In the genomic region with DNA sequence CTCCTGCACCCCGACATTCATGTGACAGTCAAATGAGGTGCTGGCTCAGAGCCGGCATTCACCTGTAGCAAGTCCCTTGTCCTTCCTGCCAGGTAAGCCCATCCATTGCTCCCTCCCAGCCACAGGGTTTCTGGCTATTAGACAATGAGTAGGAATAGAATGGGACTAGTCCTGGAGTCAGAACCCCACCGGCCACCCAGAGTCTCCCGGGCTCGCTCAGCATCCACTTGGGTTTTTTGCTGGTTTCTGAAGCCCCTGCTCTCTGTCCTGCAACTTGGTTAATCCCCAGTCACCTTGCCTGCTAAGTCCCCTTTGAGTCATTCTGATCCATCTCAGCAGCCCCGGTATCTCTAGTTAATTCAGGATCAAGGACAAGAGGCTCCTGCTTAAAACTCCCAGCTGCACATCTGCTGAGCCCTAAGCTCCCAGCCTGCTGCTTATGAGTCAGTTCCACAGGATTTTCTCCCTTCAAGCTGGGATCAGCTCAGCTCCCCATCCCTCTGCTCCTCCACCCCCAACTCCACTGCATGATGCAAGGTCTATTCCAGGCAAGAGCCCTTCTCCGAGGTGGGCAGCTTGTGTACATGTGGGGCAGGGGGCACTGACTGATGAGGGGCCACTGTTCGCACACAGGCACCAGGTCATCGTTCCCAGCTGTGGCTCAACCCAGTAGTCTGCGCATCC, we compare ENCODE assay signal across 1 cellular context.
TF ChIP-seq lines count a peak whose summit lies in the region.

No MANE protein-coding gene starts in this region.

TF ChIP-seq in SK-N-SH treated with all-trans-retinoic acid at 6 μM for 48 hours, 23 proteins besides CTCF, POLR2A, EP300 and RAD21 (continued from another document):
- TF ChIP-seq PATZ1 (CRISPR knock-in tag; IDR thresholded peaks at IDR 0.05; ENCODE audit: borderline replicate concordance), result no peak
- TF ChIP-seq GLIS3 (CRISPR knock-in tag; IDR thresholded peaks at IDR 0.05), result no peak
